Comparison of ENCODE assay signal across 26 cellular contexts in genomic region chr12:8594072-8594471, GRCh38.
"Had no signal": no experiment of that assay in that cellular context is flagged by ENCODE, and none has a peak within 500 bp of the region (broad histone marks: within the 10 kb centered on the region; RNA-seq: fewer than 3 reads in every experiment).

No MANE protein-coding gene starts in this region.

- H3K36me3 ChIP-seq: ascending aorta, WERI-Rb-1 had no signal

- DNase-seq: activated CD4-positive, alpha-beta T cell treated with anti-CD3 and anti-CD28 coated beads for 48 hours; activated CD4-positive, alpha-beta T cell treated with anti-CD3 and anti-CD28 coated beads, Interleukin-2, amount 50 U/mL, for 4 hours; activated CD8-positive, alpha-beta memory T cell treated with anti-CD3 and anti-CD28 coated beads, Interleukin-2, amount 10 ng/mL, durations not matched to agents 7 days and 5 days; activated CD8-positive, alpha-beta T cell treated with anti-CD3 and anti-CD28 coated beads, Interleukin-2, amount 10 ng/mL, durations not matched to agents 7 days and 5 days; activated effector memory CD4-positive, alpha-beta T cell treated with anti-CD3 and anti-CD28 coated beads, Interleukin-2, amount 50 U/mL, for 16 hours; activated naive CD4-positive, alpha-beta T cell treated with Interleukin-2 at 50 U/mL for 16 hours; activated naive CD8-positive, alpha-beta T cell treated with anti-CD3 and anti-CD28 coated beads, Interleukin-2, amount 50 U/mL, for 24 hours; activated T-cell treated with anti-CD3 and anti-CD28 coated beads, Interleukin-2, amount 50 U/mL, for 4 hours; amniotic stem cell; body of pancreas; central memory CD4-positive, alpha-beta T cell; KG1; NCI-H1048; NCI-H187; NCI-H2081 treated with DMSO at 0.1 percent for 48 hours; NCI-H2171; NCI-H2227 treated with DMSO at 0.1 percent for 48 hours; NCI-H446 treated with DMSO at 0.1 percent for 48 hours; NCI-H524 treated with DMSO at 0.1 percent for 48 hours; SIG-M5; T-helper 2 cell; WERI-Rb-1 had no signal

- H3K27me3 ChIP-seq: ascending aorta, body of pancreas had no signal

- H3K4me1 ChIP-seq: ascending aorta, body of pancreas had no signal

- H3K4me3 ChIP-seq: ascending aorta, body of pancreas, coronary artery had no signal

- H3K9me3 ChIP-seq: ascending aorta, body of pancreas had no signal

- ATAC-seq: activated CD4-positive, CD25-positive, alpha-beta regulatory T cell treated with anti-CD3 and anti-CD28 coated beads, Interleukin-2, amount 50 U/mL, for 24 hours; activated CD8-positive, alpha-beta memory T cell treated with anti-CD3 and anti-CD28 coated beads, Interleukin-2, amount 10 ng/mL, durations not matched to agents 7 days and 5 days; activated CD8-positive, alpha-beta T cell treated with anti-CD3 and anti-CD28 coated beads, Interleukin-2, amount 10 ng/mL, durations not matched to agents 7 days and 5 days; activated naive CD4-positive, alpha-beta T cell treated with anti-CD3 and anti-CD28 coated beads, Interleukin-2, amount 50 U/mL, for 72 hours; activated naive CD8-positive, alpha-beta T cell treated with anti-CD3 and anti-CD28 coated beads, Interleukin-2, amount 50 U/mL, for 24 hours; activated T-cell treated with anti-CD3 and anti-CD28 coated beads, Interleukin-2, amount 50 U/mL, for 4 hours; body of pancreas had no signal

- H3K27ac ChIP-seq: ascending aorta, body of pancreas, coronary artery, WERI-Rb-1 had no signal
